ENCODE assay signal across 8 cellular contexts in genomic region chr1:70509996-70510876, GRCh38.
DNase-seq lines count a peak whose midpoint lies in the region; ATAC-seq, FAIRE-seq and TF ChIP-seq lines count a peak whose summit lies in the region.

No MANE protein-coding gene starts in this region.

- no peak for TF ChIP-seq EP300 in gastroesophageal sphincter (IDR thresholded peaks at IDR 0.05)

- H3K4me1 ChIP-seq in gastroesophageal sphincter (peaks cover 0 to 12% (median 0%) of the 10 kb centered on the region in 3 donors), prostate gland (replicated peaks) (no peaks in the 10 kb centered on the region)

- H3K4me3 Mint-ChIP-seq in activated T-helper 2 cell treated with anti-CD3 and anti-CD28 coated beads, Interferon-gamma antibody, Interleukin-2, Interleukin-4, amounts not matched to agents 10 μg/mL and 5 μg/mL and 100 μg/mL, durations not matched to agents 14 hours and 24 hours and 36 hours (ENCODE audit: low read depth) = no peak overlapping the region

- peaks cover 2% of the 10 kb centered on the region for H3K4me1 Mint-ChIP-seq in activated T-helper 2 cell treated with anti-CD3 and anti-CD28 coated beads, Interferon-gamma antibody, Interleukin-2, Interleukin-4, amounts not matched to agents 10 μg/mL and 5 μg/mL and 100 μg/mL, durations not matched to agents 14 hours and 24 hours and 36 hours (ENCODE audit: low read depth)

- no peak overlapping the region for H3K4me3 ChIP-seq in gastroesophageal sphincter
- H3K4me3 ChIP-seq in prostate gland = no peak overlapping the region

- H3K27me3 Mint-ChIP-seq in activated T-helper 2 cell treated with anti-CD3 and anti-CD28 coated beads, Interferon-gamma antibody, Interleukin-2, Interleukin-4, amounts not matched to agents 10 μg/mL and 5 μg/mL and 100 μg/mL, durations not matched to agents 14 hours and 24 hours and 36 hours (ENCODE audit: low read depth) = peaks cover 7% of the 10 kb centered on the region

- 69 to 86% methylated on average over 2 to 8 of the region's 19 CpGs for WGBS in gastroesophageal sphincter (ENCODE audit: low coverage in 1 of 2), 2 donors
- WGBS in prostate gland = 66% methylated on average over 19 of the region's 19 CpGs

- TF ChIP-seq POLR2A in gastroesophageal sphincter (IDR thresholded peaks at IDR 0.05) = no peak
- no peak for TF ChIP-seq POLR2A in prostate gland (IDR thresholded peaks at IDR 0.05)

- ATAC-seq in GM18520 (IDR thresholded peaks at IDR 0.05; ENCODE audit: unreplicated experiment) = peak; percentile 81
- peak; percentile 92 for ATAC-seq in HG02943 (IDR thresholded peaks at IDR 0.05; ENCODE audit: low read depth, unreplicated experiment)
- peak; percentile 94 for ATAC-seq in gastroesophageal sphincter

- DNase-seq in CD1c-positive myeloid dendritic cell (ENCODE audit: extremely low spot score) = peak; percentile 79
- peak; percentile 62 for DNase-seq in NCI-H2029 (lab: John Stamatoyannopoulos, UW)
- no peak for DNase-seq in prostate gland (ENCODE audit: low spot score)
- no peak for DNase-seq in activated T-helper 2 cell treated with anti-CD3 and anti-CD28 coated beads, Interferon-gamma antibody, Interleukin-2, Interleukin-4, amounts not matched to agents 10 μg/mL and 5 μg/mL and 100 μg/mL, durations not matched to agents 14 hours and 24 hours and 36 hours (ENCODE audit: low spot score)

- H3K27ac Mint-ChIP-seq in activated T-helper 2 cell treated with anti-CD3 and anti-CD28 coated beads, Interferon-gamma antibody, Interleukin-2, Interleukin-4, amounts not matched to agents 10 μg/mL and 5 μg/mL and 100 μg/mL, durations not matched to agents 14 hours and 24 hours and 36 hours = no peak overlapping the region

- H3K27me3 ChIP-seq in gastroesophageal sphincter = no peaks in the 10 kb centered on the region
- H3K27me3 ChIP-seq in prostate gland (replicated peaks; ENCODE audit: insufficient read depth) = no peaks in the 10 kb centered on the region

- no peak overlapping the region for H3K27ac ChIP-seq in gastroesophageal sphincter
- no peak overlapping the region for H3K27ac ChIP-seq in prostate gland

- H3K9me3 Mint-ChIP-seq in activated T-helper 2 cell treated with anti-CD3 and anti-CD28 coated beads, Interferon-gamma antibody, Interleukin-2, Interleukin-4, amounts not matched to agents 10 μg/mL and 5 μg/mL and 100 μg/mL, durations not matched to agents 14 hours and 24 hours and 36 hours = no peaks in the 10 kb centered on the region

- H3K36me3 Mint-ChIP-seq in activated T-helper 2 cell treated with anti-CD3 and anti-CD28 coated beads, Interferon-gamma antibody, Interleukin-2, Interleukin-4, amounts not matched to agents 10 μg/mL and 5 μg/mL and 100 μg/mL, durations not matched to agents 14 hours and 24 hours and 36 hours (ENCODE audit: low read depth) = no peaks in the 10 kb centered on the region

- intact Hi-C loops in prostate gland (cut with DNase I) = loop anchor here (10.0 kb wide), 2 partner anchors 75 to 375 kb away; no protein-coding TSS in a partner anchor
- intact Hi-C loops in activated T-helper 2 cell treated with anti-CD3 and anti-CD28 coated beads, Interferon-gamma antibody, Interleukin-2, Interleukin-4, amounts not matched to agents 10 μg/mL and 5 μg/mL and 100 μg/mL, durations not matched to agents 14 hours and 24 hours and 36 hours (cut with micrococcal nuclease) = loop anchor here (1.0 to 5.0 kb wide), 2 partner anchors 263 to 377 kb away; no protein-coding TSS in a partner anchor

- peak; percentile 91 for FAIRE-seq in TTC549 (lab: Jason Lieb, UNC)

- H3K9me3 ChIP-seq in gastroesophageal sphincter (no peaks in the 10 kb centered on the region), prostate gland (no peaks in the 10 kb centered on the region)

- TF ChIP-seq CTCF in gastroesophageal sphincter (IDR thresholded peaks at IDR 0.05) (peak; percentile 45 to 86 (median 66)), prostate gland (IDR thresholded peaks at IDR 0.05) (peak in 3 of 4 experiments; percentile 52 to 79 (median 75))

- no peaks in the 10 kb centered on the region for H3K36me3 ChIP-seq in gastroesophageal sphincter
- H3K36me3 ChIP-seq in prostate gland = no peaks in the 10 kb centered on the region

Comparison
In these comparisons a context has a peak if more than half of its experiments do, and no peak if none do; other contexts are left out.
1. DNase-seq: peak in CD1c-positive myeloid dendritic cell (single experiment) and NCI-H2029 (single experiment); none in prostate gland (single experiment) and activated T-helper 2 cell treated with anti-CD3 and anti-CD28 coated beads, Interferon-gamma antibody, Interleukin-2, Interleukin-4, amounts not matched to agents 10 μg/mL and 5 μg/mL and 100 μg/mL, durations not matched to agents 14 hours and 24 hours and 36 hours (single experiment).
2. Peak in every context shown above with its lines, with median percentiles within 50 percentile points of each other: ATAC-seq.